ENCODE assay signal across 8 cellular contexts in the genomic region with DNA sequence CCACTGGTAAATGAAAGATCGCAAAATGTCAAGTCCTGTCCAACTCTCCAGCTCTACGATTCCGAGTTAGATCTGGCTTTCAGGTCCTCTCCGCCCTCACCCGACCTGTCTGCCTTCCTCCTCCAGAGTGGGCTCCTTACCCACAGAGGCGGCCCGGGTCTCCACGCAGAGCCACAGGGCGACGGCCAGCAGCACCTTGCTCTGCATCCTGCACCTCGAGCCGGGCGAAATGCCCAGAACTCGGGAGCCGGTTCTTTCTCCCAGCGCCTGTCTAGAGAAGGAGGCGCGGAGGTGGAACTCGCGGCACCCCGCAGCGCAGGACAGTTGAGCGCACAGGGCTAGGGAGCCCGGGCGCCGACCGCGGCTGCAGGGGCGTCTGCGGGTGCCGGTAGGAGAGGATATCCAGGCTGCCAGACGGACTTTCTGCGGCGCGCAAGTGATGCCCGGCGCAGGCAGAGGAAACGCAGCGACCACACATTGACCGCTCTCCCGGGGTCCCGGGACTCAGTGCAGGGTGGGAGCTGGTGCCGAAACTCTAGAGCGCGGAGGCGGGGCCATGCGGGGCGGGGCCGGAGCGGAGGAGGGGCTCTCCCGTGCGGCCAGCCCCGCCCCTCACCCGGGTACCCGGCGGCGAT. TPM values are rescaled to one million over a fixed set of nuclear protein-coding genes. Genes with fewer than 3 reads are reported as not detected.
A peak's percentile ranks its signal among the peaks of the same experiment; 100 is the strongest.
DNase-seq lines count a peak whose midpoint lies in the region; TF ChIP-seq lines count a peak whose summit lies in the region.

A gene (minus strand): TSS at position 509 of the 635 bp plus-strand sequence. CDS start 302 bp downstream, at position 207.

- H3K4me3 Mint-ChIP-seq in activated naive CD4-positive, alpha-beta T cell treated with anti-CD3 and anti-CD28 coated beads for 36 hours: peak within 1 kb of the TSS; percentile 29

- no peak for DNase-seq in activated naive CD4-positive, alpha-beta T cell treated with anti-CD3 and anti-CD28 coated beads for 36 hours
- DNase-seq in activated naive CD4-positive, alpha-beta T cell treated with anti-CD3 and anti-CD28 coated beads, Interleukin-2, amount 50 U/mL, for 16 hours: no peak
- DNase-seq in dermis microvascular lymphatic vessel endothelial cell (ENCODE audit: low read depth in 2 of 2) (peak in 1 of 2 donors; percentile 76), lung microvascular endothelial cell (ENCODE audit: low read depth in 2 of 2) (peak; percentile 74 to 76), ureter (ENCODE audit: low spot score) (peak; percentile 45), middle frontal gyrus (ENCODE audit: extremely low spot score, low spot score) (no peak), GM13977 (ENCODE audit: low spot score) (no peak), DMS114 treated with DMSO at 0.1 percent for 48 hours (lab: John Stamatoyannopoulos, UW; ENCODE audit: unreplicated experiment) (no peak)

- H3K27me3 Mint-ChIP-seq in activated naive CD4-positive, alpha-beta T cell treated with anti-CD3 and anti-CD28 coated beads for 36 hours (ENCODE audit: low read depth): peaks cover 42% of the 10 kb centered on the region

- H3K36me3 Mint-ChIP-seq in activated naive CD4-positive, alpha-beta T cell treated with anti-CD3 and anti-CD28 coated beads for 36 hours (ENCODE audit: low read depth): no peaks in the 10 kb centered on the region

- no peaks in the 10 kb centered on the region for H3K9me3 Mint-ChIP-seq in activated naive CD4-positive, alpha-beta T cell treated with anti-CD3 and anti-CD28 coated beads for 36 hours

- H3K27ac Mint-ChIP-seq in activated naive CD4-positive, alpha-beta T cell treated with anti-CD3 and anti-CD28 coated beads for 36 hours: no peak within 1 kb of the TSS

- in situ Hi-C loops in GM13977 (cut with MboI; ENCODE audit: low pct_unique_long_range_greater_than_20kb, low sequenced_read_pairs, unreplicated experiment): no loop called here

- peaks cover 10% of the 10 kb centered on the region for H3K4me1 Mint-ChIP-seq in activated naive CD4-positive, alpha-beta T cell treated with anti-CD3 and anti-CD28 coated beads for 36 hours (ENCODE audit: low read depth)

- CTCF ChIA-PET in activated naive CD4-positive, alpha-beta T cell treated with anti-CD3 and anti-CD28 coated beads for 36 hours (lab: Charles Lee): no interaction called here

- intact Hi-C loops in activated naive CD4-positive, alpha-beta T cell treated with anti-CD3 and anti-CD28 coated beads for 36 hours (cut with micrococcal nuclease): no loop called here

- no peak for TF ChIP-seq CTCF in GM13977 (IDR thresholded peaks at IDR 0.05; ENCODE audit: extremely low read depth, insufficient read depth, missing control alignments)

RNA-seq across cellular contexts. Expression of the gene that starts here (rescaled TPM):
- not detected for total RNA-seq in activated naive CD4-positive, alpha-beta T cell treated with anti-CD3 and anti-CD28 coated beads for 36 hours
- total RNA-seq in dermis microvascular lymphatic vessel endothelial cell (174 and 278 TPM in 2 replicates), lung microvascular endothelial cell (177 and 192 TPM in 2 replicates), ureter (27.4 TPM)

Comparison
In these comparisons a context has a peak if more than half of its experiments do, and no peak if none do; other contexts are left out.
1. RNA of the gene that starts here (total RNA-seq): 177 to 192 TPM in lung microvascular endothelial cell, 174 to 278 TPM in dermis microvascular lymphatic vessel endothelial cell and 27.4 TPM in ureter (single experiment); not detected in activated naive CD4-positive, alpha-beta T cell treated with anti-CD3 and anti-CD28 coated beads for 36 hours; every median in the first group is over 10 times any median in the second.
2. DNase-seq: peak in lung microvascular endothelial cell (2 of 2) and ureter (single experiment); none in activated naive CD4-positive, alpha-beta T cell treated with anti-CD3 and anti-CD28 coated beads for 36 hours (single experiment), activated naive CD4-positive, alpha-beta T cell treated with anti-CD3 and anti-CD28 coated beads, Interleukin-2, amount 50 U/mL, for 16 hours (single experiment), middle frontal gyrus (single experiment), GM13977 (single experiment) and DMS114 treated with DMSO at 0.1 percent for 48 hours (single experiment).